In genomic region chr14:71116206-71117122, GRCh38 we compare ENCODE assay signal across 13 cellular contexts.
A peak's percentile ranks its signal among the peaks of the same experiment; 100 is the strongest.
DNase-seq lines count a peak whose midpoint lies in the region; ATAC-seq and TF ChIP-seq lines count a peak whose summit lies in the region.
"Had no signal": no experiment of that assay in that cellular context is flagged by ENCODE, and none has a peak within 500 bp of the region (broad histone marks: within the 10 kb centered on the region; RNA-seq: fewer than 3 reads in every experiment).

No MANE protein-coding gene starts in this region.

- H3K4me1 Mint-ChIP-seq in CD4-positive, CD25-positive, alpha-beta regulatory T cell, result peaks cover 0 to 16% (median 3%) of the 10 kb centered on the region in 4 donors

- TF ChIP-seq RAD21 in liver (IDR thresholded peaks at IDR 0.05), result no peak

- H3K79me2 ChIP-seq in OCI-LY3 (ENCODE audit: low read length), result no peaks in the 10 kb centered on the region

- peak overlapping the region in 1 of 4 donors; percentile 22 for H3K4me3 Mint-ChIP-seq in CD4-positive, CD25-positive, alpha-beta regulatory T cell
- H3K4me3 Mint-ChIP-seq: activated CD8-positive, alpha-beta T cell treated with anti-CD3 and anti-CD28 coated beads, Interleukin-2, amount 10 ng/mL, durations not matched to agents 7 days and 5 days had no signal

- no peaks in the 10 kb centered on the region for H3K9me3 ChIP-seq in CD4-positive, CD25-positive, alpha-beta regulatory T cell (ENCODE audit: control insufficient read depth in 2 of 2, low read length in 2 of 2)
- H3K9me3 ChIP-seq in OCI-LY3 (ENCODE audit: insufficient read depth, low read length) (no peaks in the 10 kb centered on the region), liver (ENCODE audit: control insufficient read depth in 4 of 4, low read length in 3 of 4) (no peaks in the 10 kb centered on the region)

- H3K27me3 Mint-ChIP-seq in CD4-positive, CD25-positive, alpha-beta regulatory T cell, result no peaks in the 10 kb centered on the region

- H3K36me3 Mint-ChIP-seq in CD4-positive, CD25-positive, alpha-beta regulatory T cell, result peaks cover 11% of the 10 kb centered on the region

- H3K27ac Mint-ChIP-seq in CD4-positive, CD25-positive, alpha-beta regulatory T cell, result peak overlapping the region in 2 of 3 donors; percentile 22 to 78
- H3K27ac Mint-ChIP-seq: activated CD8-positive, alpha-beta T cell treated with anti-CD3 and anti-CD28 coated beads, Interleukin-2, amount 10 ng/mL, durations not matched to agents 7 days and 5 days; activated naive CD4-positive, alpha-beta T cell treated with anti-CD3 and anti-CD28 coated beads, Interleukin-2, amount 50 U/mL, for 72 hours had no signal

- no peak for ATAC-seq in CD4-positive, CD25-positive, alpha-beta regulatory T cell (ENCODE audit: low read depth in 2 of 2)
- ATAC-seq in GM19043 (IDR thresholded peaks at IDR 0.05; ENCODE audit: low read depth, unreplicated experiment), result peak; percentile 52
- ATAC-seq: activated CD8-positive, alpha-beta T cell treated with anti-CD3 and anti-CD28 coated beads, Interleukin-2, amount 10 ng/mL, durations not matched to agents 7 days and 5 days; activated naive CD4-positive, alpha-beta T cell treated with anti-CD3 and anti-CD28 coated beads, Interleukin-2, amount 50 U/mL, for 72 hours had no signal

- no peaks in the 10 kb centered on the region for H3K4me1 ChIP-seq in CD4-positive, CD25-positive, alpha-beta regulatory T cell (ENCODE audit: control insufficient read depth, insufficient read depth, low read length, poor library complexity, severe bottlenecking)
- H3K4me1 ChIP-seq in OCI-LY3 (ENCODE audit: low read length) (peaks cover 66% of the 10 kb centered on the region), liver (ENCODE audit: control insufficient read depth in 4 of 4, insufficient read depth in 4 of 4, low read length in 3 of 4) (peaks cover 7 to 41% (median 29%) of the 10 kb centered on the region in 4 donors)

- POLR2A ChIA-PET in HEK293T (lab: Yijun Ruan, JAX), result no interaction called here

- H3K4me3 ChIP-seq in CD4-positive, CD25-positive, alpha-beta regulatory T cell (ENCODE audit: low read depth, low read length), result no peak overlapping the region
- H3K4me3 ChIP-seq in OCI-LY3 (ENCODE audit: low read length) (peak overlapping the region; percentile 65), liver (ENCODE audit: low read depth in 1 of 3, low read length in 3 of 3) (no peak overlapping the region)

- H4K20me1 ChIP-seq in OCI-LY3 (ENCODE audit: insufficient read depth, low read length), result no peaks in the 10 kb centered on the region

- H3K27ac ChIP-seq in CD4-positive, CD25-positive, alpha-beta regulatory T cell (ENCODE audit: insufficient read depth, low read length, poor library complexity, severe bottlenecking), result no peak overlapping the region
- peak overlapping the region; percentile 91 for H3K27ac ChIP-seq in OCI-LY3 (ENCODE audit: low read length)
- H3K27ac ChIP-seq in liver (ENCODE audit: low read depth in 1 of 2, low read length in 2 of 2), result peak overlapping the region in 1 of 2 donors; percentile 15

- peaks cover 26% of the 10 kb centered on the region for H3K36me3 ChIP-seq in CD4-positive, CD25-positive, alpha-beta regulatory T cell (ENCODE audit: control insufficient read depth, insufficient read depth, low read length)
- H3K36me3 ChIP-seq in OCI-LY3 (replicated peaks; ENCODE audit: low read depth, low read length) (peaks cover 9% of the 10 kb centered on the region), liver (ENCODE audit: control insufficient read depth in 4 of 4, insufficient read depth in 3 of 4, low read depth in 1 of 4, low read length in 3 of 4) (peaks cover 0 to 2% (median under 1%) of the 10 kb centered on the region in 4 donors)

- DNase-seq in CD4-positive, CD25-positive, alpha-beta regulatory T cell, result no peak
- DNase-seq in GM03348 (ENCODE audit: low spot score) (no peak), dermis blood vessel endothelial cell (no peak), HEK293T (ENCODE audit: extremely low spot score) (no peak), T1000 (lab: John Stamatoyannopoulos, UW) (no peak)
- DNase-seq: activated CD8-positive, alpha-beta T cell treated with anti-CD3 and anti-CD28 coated beads, Interleukin-2, amount 10 ng/mL, durations not matched to agents 7 days and 5 days; foreskin fibroblast; NCI-H2029 treated with DMSO at 0.1 percent for 48 hours; stimulated activated naive CD4-positive, alpha-beta T cell treated with Interleukin-2 at 50 U/mL for 16 hours had no signal

- H3K9ac ChIP-seq in OCI-LY3 (ENCODE audit: low read length) (peak overlapping the region; percentile 59), liver (ENCODE audit: low read depth in 1 of 2, low read length in 2 of 2) (no peak overlapping the region)

- no peaks in the 10 kb centered on the region for H3K9me3 Mint-ChIP-seq in CD4-positive, CD25-positive, alpha-beta regulatory T cell
- H3K9me3 Mint-ChIP-seq: activated naive CD4-positive, alpha-beta T cell treated with anti-CD3 and anti-CD28 coated beads, Interleukin-2, amount 50 U/mL, for 72 hours had no signal

- no peaks in the 10 kb centered on the region for H3K27me3 ChIP-seq in CD4-positive, CD25-positive, alpha-beta regulatory T cell (ENCODE audit: control insufficient read depth, insufficient read depth, low read length)
- H3K27me3 ChIP-seq in OCI-LY3 (ENCODE audit: low read depth, low read length) (no peaks in the 10 kb centered on the region), liver (ENCODE audit: control insufficient read depth in 4 of 4, insufficient read depth in 4 of 4, low read length in 3 of 4) (no peaks in the 10 kb centered on the region)

- peak overlapping the region; percentile 90 for H3K4me2 ChIP-seq in OCI-LY3 (ENCODE audit: low read length)

- H2AFZ ChIP-seq in OCI-LY3 (ENCODE audit: low read depth, low read length), result no peak overlapping the region

- 34% methylated on average over 12 of the region's 12 CpGs for WGBS in liver

- TF ChIP-seq CTCF in OCI-LY3 (IDR thresholded peaks at IDR 0.05; ENCODE audit: low read depth, low read length) (no peak), liver (IDR thresholded peaks at IDR 0.05; ENCODE audit: low read depth, low read length, missing input control) (peak; percentile 14)

- CTCF ChIA-PET in HEK293T (lab: Yijun Ruan, JAX), result no interaction called here

TF ChIP-seq in liver, 16 proteins besides CTCF, POLR2A, EP300 and RAD21:
- peak; percentile 52 to 53 for TF ChIP-seq RXRA (IDR thresholded peaks at IDR 0.05)
- peak; percentile 26 for TF ChIP-seq HNF4G (IDR thresholded peaks at IDR 0.05)
- TF ChIP-seq SP1 (IDR thresholded peaks at IDR 0.05), result peak; percentile 35
- no peak for TF ChIP-seq ZBTB33 (IDR thresholded peaks at IDR 0.05)
- TF ChIP-seq HNF4A (conservative IDR thresholded peaks at IDR 0.05), result peak; percentile 57

TF ChIP-seq in HEK293T, 16 proteins besides CTCF, POLR2A, EP300 and RAD21:
- TF ChIP-seq TARDBP (IDR thresholded peaks at IDR 0.05), result no peak
- no peak for TF ChIP-seq FOXM1 (IDR thresholded peaks at IDR 0.05; ENCODE audit: borderline replicate concordance)
- no peak for TF ChIP-seq ELF4 (IDR thresholded peaks at IDR 0.05)
- no peak for TF ChIP-seq L3MBTL2 (conservative IDR thresholded peaks at IDR 0.05)
- TF ChIP-seq HDGF (IDR thresholded peaks at IDR 0.05; ENCODE audit: borderline replicate concordance), result no peak
- TF ChIP-seq BHLHE40 (IDR thresholded peaks at IDR 0.05; ENCODE audit: borderline replicate concordance), result no peak
- no peak for TF ChIP-seq NFRKB (IDR thresholded peaks at IDR 0.05)
- no peak for TF ChIP-seq SP1 (IDR thresholded peaks at IDR 0.05)
- TF ChIP-seq LEF1 (IDR thresholded peaks at IDR 0.05; ENCODE audit: borderline replicate concordance), result no peak
- no peak for TF ChIP-seq SUZ12 (IDR thresholded peaks at IDR 0.05)
- no peak for TF ChIP-seq ZNF384 (IDR thresholded peaks at IDR 0.05)
- no peak for TF ChIP-seq PKNOX1 (IDR thresholded peaks at IDR 0.05)
